Comparison of ENCODE assay signal across 13 cellular contexts in the genomic region with DNA sequence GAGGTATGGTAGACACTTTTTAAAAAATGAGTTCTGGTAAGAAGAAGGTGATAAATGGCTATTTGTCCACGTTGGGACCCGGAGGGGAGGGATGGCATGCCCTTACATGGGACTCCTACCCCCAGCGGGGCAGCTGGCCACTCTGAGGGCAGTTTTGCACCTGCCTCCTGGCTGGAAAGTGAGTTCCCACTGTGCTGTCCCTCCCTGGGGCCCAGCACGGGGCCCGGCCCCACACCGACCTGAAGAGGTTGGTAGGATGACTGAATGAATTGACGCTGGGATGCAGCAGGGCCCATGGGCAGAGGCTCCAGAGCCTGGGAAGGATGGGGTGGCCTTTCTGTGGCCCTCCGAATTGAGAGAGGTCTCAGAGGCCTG. TPM values are rescaled to one million over a fixed set of nuclear protein-coding genes. Genes with fewer than 3 reads are reported as not detected.
DNase-seq lines count a peak whose midpoint lies in the region; ATAC-seq and TF ChIP-seq lines count a peak whose summit lies in the region.
"Had no signal": no experiment of that assay in that cellular context is flagged by ENCODE, and none has a peak within 500 bp of the region (broad histone marks: within the 10 kb centered on the region; RNA-seq: fewer than 3 reads in every experiment).

No MANE protein-coding gene starts in this region.

- H3K27me3 ChIP-seq in heart right ventricle (peaks cover 0 to 26% (median 0%) of the 10 kb centered on the region in 7 donors), endodermal cell (ENCODE audit: control insufficient read depth, insufficient read depth, low read length, poor library complexity, severe bottlenecking) (peaks cover 5% of the 10 kb centered on the region), neural progenitor cell (peaks cover 44% of the 10 kb centered on the region), aorta (ENCODE audit: control insufficient read depth in 1 of 2, insufficient read depth in 2 of 2, low read length in 1 of 2) (no peaks in the 10 kb centered on the region)

- H3K36me3 ChIP-seq in heart right ventricle (peaks cover 0 to 15% (median 0%) of the 10 kb centered on the region in 9 donors), endodermal cell (ENCODE audit: control insufficient read depth, insufficient read depth, low read length) (no peaks in the 10 kb centered on the region), neural progenitor cell (no peaks in the 10 kb centered on the region), aorta (ENCODE audit: control insufficient read depth in 1 of 2, insufficient read depth in 2 of 2, low read length in 1 of 2) (peaks cover 0 to 2% of the 10 kb centered on the region in 2 donors)

- no peaks in the 10 kb centered on the region for H3K79me2 ChIP-seq in neural progenitor cell (ENCODE audit: low read depth)

- peak overlapping the region; percentile 80 for H3K4me2 ChIP-seq in neural progenitor cell

- peaks cover 5% of the 10 kb centered on the region for H3F3A ChIP-seq in neural progenitor cell (ENCODE audit: low read depth)

- no peak overlapping the region for H3K9ac ChIP-seq in endodermal cell (ENCODE audit: extremely low read depth, low read length, poor library complexity, severe bottlenecking)
- no peak overlapping the region for H3K9ac ChIP-seq in neural progenitor cell

- DNase-seq in heart right ventricle: no peak
- no peak for DNase-seq in Right ventricle myocardium superior
- no peak for DNase-seq in endodermal cell
- no peak for DNase-seq in neural progenitor cell (ENCODE audit: low spot score)
- peak in 1 of 2 donors; percentile 48 for DNase-seq in aorta
- no peak for DNase-seq in superior temporal gyrus (ENCODE audit: extremely low spot score)
- DNase-seq in NCI-H510A treated with DMSO at 0.1 percent for 48 hours (lab: John Stamatoyannopoulos, UW): no peak
- DNase-seq in NCI-H524 (lab: John Stamatoyannopoulos, UW): no peak
- DNase-seq: activated CD8-positive, alpha-beta memory T cell treated with anti-CD3 and anti-CD28 coated beads, Interleukin-2, amount 50 U/mL, for 48 hours; MM.1S had no signal

- H3K27me3 Mint-ChIP-seq in endodermal cell (ENCODE audit: insufficient read depth) (peaks cover 21% of the 10 kb centered on the region), neural progenitor cell (ENCODE audit: insufficient read depth, low read depth) (peaks cover 10% of the 10 kb centered on the region)

- peak overlapping the region; percentile 11 for H2AFZ ChIP-seq in neural progenitor cell (replicated peaks)

- no peaks in the 10 kb centered on the region for H3K9me3 ChIP-seq in heart right ventricle
- no peaks in the 10 kb centered on the region for H3K9me3 ChIP-seq in endodermal cell (ENCODE audit: control insufficient read depth, low read length)
- H3K9me3 ChIP-seq in neural progenitor cell (ENCODE audit: low read depth): no peaks in the 10 kb centered on the region
- no peaks in the 10 kb centered on the region for H3K9me3 ChIP-seq in aorta (ENCODE audit: control insufficient read depth, low read length)

- H3K4me3 ChIP-seq in heart right ventricle: peak overlapping the region in 6 of 10 donors; percentile 58 to 66 (median 62)
- H3K4me3 ChIP-seq in endodermal cell (ENCODE audit: low read length): no peak overlapping the region
- peak overlapping the region; percentile 54 for H3K4me3 ChIP-seq in neural progenitor cell
- no peak overlapping the region for H3K4me3 ChIP-seq in aorta (ENCODE audit: low read length in 2 of 2)

- peaks cover 3 to 68% (median 20%) of the 10 kb centered on the region in 9 donors for H3K4me1 ChIP-seq in heart right ventricle
- H3K4me1 ChIP-seq in endodermal cell (ENCODE audit: control insufficient read depth, insufficient read depth, low read length): no peaks in the 10 kb centered on the region
- no peaks in the 10 kb centered on the region for H3K4me1 ChIP-seq in neural progenitor cell
- peaks cover 0 to 9% of the 10 kb centered on the region in 2 donors for H3K4me1 ChIP-seq in aorta (ENCODE audit: control insufficient read depth in 1 of 2, insufficient read depth in 2 of 2, low read length in 2 of 2)

- H3K36me3 Mint-ChIP-seq in endodermal cell (ENCODE audit: low read depth) (no peaks in the 10 kb centered on the region), neural progenitor cell (peaks cover 3% of the 10 kb centered on the region)

- H3K4me3 Mint-ChIP-seq in endodermal cell: peak overlapping the region; percentile 66
- H3K4me3 Mint-ChIP-seq in neural progenitor cell: peak overlapping the region; percentile 77

- TF ChIP-seq CTCF in heart right ventricle (IDR thresholded peaks at IDR 0.05): no peak
- TF ChIP-seq CTCF in endodermal cell (conservative IDR thresholded peaks at IDR 0.05): no peak
- no peak for TF ChIP-seq CTCF in neural progenitor cell (IDR thresholded peaks at IDR 0.05)

- H3K9me3 Mint-ChIP-seq in endodermal cell: no peaks in the 10 kb centered on the region
- no peaks in the 10 kb centered on the region for H3K9me3 Mint-ChIP-seq in neural progenitor cell

- no peak for ATAC-seq in heart right ventricle
- ATAC-seq in Right ventricle myocardium superior (ENCODE audit: poor library complexity): no peak
- no peak for ATAC-seq in aorta (ENCODE audit: low FRiP score)
- ATAC-seq: Panc1 had no signal

- peak overlapping the region; percentile 1 to 91 (median 72) for H3K27ac ChIP-seq in heart right ventricle
- no peak overlapping the region for H3K27ac ChIP-seq in endodermal cell (ENCODE audit: low read depth, low read length)
- no peak overlapping the region for H3K27ac ChIP-seq in neural progenitor cell
- peak overlapping the region; percentile 81 to 97 for H3K27ac ChIP-seq in aorta (ENCODE audit: low read depth in 1 of 2, low read length in 2 of 2)

- peaks cover 4% of the 10 kb centered on the region for H4K20me1 ChIP-seq in neural progenitor cell (ENCODE audit: low read depth)

- WGBS in heart right ventricle, 2 donors: 73 to 81% methylated on average over 8 of the region's 8 CpGs
- 64 to 72% methylated on average over 6 to 8 of the region's 8 CpGs for WGBS in endodermal cell (ENCODE audit: insufficient coverage in 1 of 2, insufficient read length in 1 of 2), 2 experiments
- WGBS in aorta, 2 donors: 68 to 70% methylated on average over 8 of the region's 8 CpGs

- intact Hi-C loops in heart right ventricle (cut with DNase I): no loop called here
- intact Hi-C loops in Right ventricle myocardium superior (cut with DNase I): no loop called here
- intact Hi-C loops in aorta (cut with DNase I): no loop called here

- no peak overlapping the region for H3K27ac Mint-ChIP-seq in endodermal cell
- no peak overlapping the region for H3K27ac Mint-ChIP-seq in neural progenitor cell

- peaks cover 8% of the 10 kb centered on the region for H3K4me1 Mint-ChIP-seq in endodermal cell
- H3K4me1 Mint-ChIP-seq in neural progenitor cell: peaks cover 32% of the 10 kb centered on the region

RNA-seq across cellular contexts. Expression of gene AEBP1, which starts 0.6 kb away (rescaled TPM):
- total RNA-seq in heart right ventricle (10 to 100 TPM; 14.1 to 31.3 (median 21.6) TPM), Right ventricle myocardium superior (12.4 TPM), endodermal cell (10 to 100 TPM; 55.2 to 65.8 TPM), neural progenitor cell (ENCODE audit: low replicate concordance) (4.5 and 16.7 TPM in 2 replicates), aorta (1,000 to 10,000 TPM in 1 of 2 donors, 100 to 1,000 TPM in 1; 856 to 1,098 TPM)
- polyA plus RNA-seq in heart right ventricle (10 to 100 TPM; 18.0 to 33.7 TPM), aorta (1,000 to 10,000 TPM in 1 of 2 donors, 100 to 1,000 TPM in 1; 293 to 2,243 TPM)
- 52.9 TPM for polyA plus RNA-seq in endodermal cell (2013, experiment 1 of 2)
- 51.0 TPM for polyA plus RNA-seq in endodermal cell (2013, experiment 2 of 2)

RNA-seq across cellular contexts. Expression of gene POLD2, which starts 19.8 kb away (rescaled TPM):
- total RNA-seq in heart right ventricle (10 to 100 TPM; 64.4 to 92.0 (median 76.8) TPM), Right ventricle myocardium superior (75.3 TPM), endodermal cell (100 to 1,000 TPM; 127 to 141 TPM), neural progenitor cell (ENCODE audit: low replicate concordance) (126 and 232 TPM in 2 replicates), aorta (10 to 100 TPM; 49.5 to 53.4 TPM)
- polyA plus RNA-seq in heart right ventricle (100 to 1,000 TPM in 1 of 2 donors, 10 to 100 TPM in 1; 89.3 to 150 TPM), aorta (10 to 100 TPM; 31.6 to 93.1 TPM)
- 118 TPM for polyA plus RNA-seq in endodermal cell (2013, experiment 1 of 2)
- polyA plus RNA-seq in endodermal cell (2013, experiment 2 of 2): 108 TPM

RNA-seq across cellular contexts. Expression of gene POLM, which starts 21.2 kb away (rescaled TPM):
- 10 to 100 TPM; 10.9 to 28.4 (median 13.5) TPM for total RNA-seq in heart right ventricle
- polyA plus RNA-seq in heart right ventricle: 10 to 100 TPM in 1 of 2 donors, 1 to 10 TPM in 1; 6.7 to 22.8 TPM
- total RNA-seq in Right ventricle myocardium superior: 15.5 TPM
- total RNA-seq in endodermal cell: 10 to 100 TPM; 23.6 to 27.0 TPM
- polyA plus RNA-seq in endodermal cell (2013, experiment 1 of 2): 17.6 TPM
- 16.5 TPM for polyA plus RNA-seq in endodermal cell (2013, experiment 2 of 2)
- 5.9 and 16.4 TPM in 2 replicates for total RNA-seq in neural progenitor cell (ENCODE audit: low replicate concordance)
- total RNA-seq in aorta: 10 to 100 TPM; 27.6 to 35.7 TPM
- polyA plus RNA-seq in aorta: 10 to 100 TPM in 1 of 2 donors, 1 to 10 TPM in 1; 8.4 to 35.6 TPM

RNA-seq across cellular contexts. Expression of gene MYL7, which starts 37.6 kb away (rescaled TPM):
- total RNA-seq in heart right ventricle: 1,000 to 10,000 TPM in 7 of 10 donors, 100 to 1,000 TPM in 3; 146 to 6,323 (median 1,764) TPM
- polyA plus RNA-seq in heart right ventricle: 1,000 to 10,000 TPM; 1,475 to 2,069 TPM
- 2,290 TPM for total RNA-seq in Right ventricle myocardium superior
- total RNA-seq in endodermal cell: 100 to 1,000 TPM; 115 to 120 TPM
- polyA plus RNA-seq in endodermal cell (2013, experiment 1 of 2): 102 TPM
- 140 TPM for polyA plus RNA-seq in endodermal cell (2013, experiment 2 of 2)
- total RNA-seq in neural progenitor cell (ENCODE audit: low replicate concordance): not detected in 2 replicates
- total RNA-seq in aorta: not detected
- 1 to 10 TPM; 2.6 to 4.1 TPM for polyA plus RNA-seq in aorta
- total RNA-seq: fibroblast of lung, renal cortical epithelial cell had no signal
- polyA plus RNA-seq: fibroblast of lung had no signal

RNA-seq across cellular contexts. Expression of gene PGAM2, which starts 38.2 kb away (rescaled TPM):
- total RNA-seq in heart right ventricle (1,000 to 10,000 TPM in 2 of 10 donors, 100 to 1,000 TPM in 8; 375 to 1,148 (median 557) TPM), Right ventricle myocardium superior (1,131 TPM), endodermal cell (1 to 10 TPM; 1.2 to 1.3 TPM), neural progenitor cell (ENCODE audit: low replicate concordance) (11.2 and 11.3 TPM in 2 replicates), aorta (1 to 10 TPM; 4.1 to 4.8 TPM)
- polyA plus RNA-seq in heart right ventricle (1,000 to 10,000 TPM in 1 of 2 donors, 100 to 1,000 TPM in 1; 367 to 2,327 TPM), aorta (1 to 10 TPM; 8.0 to 9.5 TPM)
- polyA plus RNA-seq in endodermal cell (2013, experiment 1 of 2): 4.3 TPM
- polyA plus RNA-seq in endodermal cell (2013, experiment 2 of 2): 4.4 TPM
- polyA plus RNA-seq: fibroblast of lung had no signal

Comparison
In these comparisons a context has a peak if more than half of its experiments do, and no peak if none do; other contexts are left out.
1. H3K27ac ChIP-seq: peak in heart right ventricle (10 of 10) and aorta (2 of 2); none in endodermal cell (single experiment) and neural progenitor cell (single experiment).
2. H3K4me3 ChIP-seq: peak in heart right ventricle (6 of 10) and neural progenitor cell (single experiment); none in endodermal cell (single experiment) and aorta (0 of 2).
3. RNA of gene AEBP1, which starts 0.6 kb away (total RNA-seq): 856 to 1,098 TPM in aorta; 55.2 to 65.8 TPM in endodermal cell, 14.1 to 31.3 TPM in heart right ventricle, 12.4 TPM in Right ventricle myocardium superior (single experiment) and 4.5 to 16.7 TPM in neural progenitor cell; every median in the first group is over 10 times any median in the second.